8 cellular contexts compared by ENCODE assay signal in genomic region chr19:42279902-42280760, GRCh38. TPM values are rescaled to one million over a fixed set of nuclear protein-coding genes. Genes with fewer than 3 reads are reported as not detected.
DNase-seq lines count a peak whose midpoint lies in the region; ATAC-seq and TF ChIP-seq lines count a peak whose summit lies in the region.

No MANE protein-coding gene starts in this region.

- H3K4me3 Mint-ChIP-seq in chondrocyte (ENCODE audit: unreplicated experiment), result peak overlapping the region; percentile 79

- H3K36me3 Mint-ChIP-seq in chondrocyte (ENCODE audit: low read depth), result peaks cover 5% of the 10 kb centered on the region

- H3K27ac Mint-ChIP-seq in chondrocyte (ENCODE audit: unreplicated experiment), result peak overlapping the region; percentile 94

- peak overlapping the region; percentile 95 for H3K4me3 ChIP-seq in GM12865 (ENCODE audit: low read depth, low read length)

- ATAC-seq in HG02981 (IDR thresholded peaks at IDR 0.05; ENCODE audit: unreplicated experiment) (peak; percentile 39), GM18519 (IDR thresholded peaks at IDR 0.05; ENCODE audit: low FRiP score, unreplicated experiment) (no peak)

- peak; percentile 93 for DNase-seq in GM12865 (ENCODE audit: low read depth)
- DNase-seq in NCI-H2196 treated with DMSO at 0.1 percent for 48 hours (lab: John Stamatoyannopoulos, UW; ENCODE audit: unreplicated experiment), result peak; percentile 82
- DNase-seq in activated CD4-positive, alpha-beta T cell treated with anti-CD3 and anti-CD28 coated beads for 1 hour, result peak; percentile 78
- DNase-seq in chondrocyte (ENCODE audit: low spot score), result peak; percentile 99
- DNase-seq in kidney tubule cell (ENCODE audit: low spot score), result peak; percentile 84
- peak; percentile 63 to 65 for DNase-seq in stimulated activated CD4-positive, alpha-beta T cell treated with anti-CD3 and anti-CD28 coated beads, Interleukin-1b, Interleukin-23, amount 100 ng/mL, for 1 hour (ENCODE audit: low read depth in 2 of 2)

- no peaks in the 10 kb centered on the region for H3K9me3 Mint-ChIP-seq in chondrocyte (ENCODE audit: low read depth)

- peaks cover 48% of the 10 kb centered on the region for H3K4me1 Mint-ChIP-seq in chondrocyte (ENCODE audit: low read depth)

- H3K27me3 Mint-ChIP-seq in chondrocyte (ENCODE audit: low read depth), result no peaks in the 10 kb centered on the region

- peak; percentile 94 for TF ChIP-seq CTCF in GM12865 (IDR thresholded peaks at IDR 0.05; ENCODE audit: insufficient read depth, low read depth, low read length, missing control alignments)
- peak; percentile 99 for TF ChIP-seq CTCF in chondrocyte (IDR thresholded peaks at IDR 0.05)

RNA-seq across cellular contexts. Expression of gene CIC, which starts 11.1 kb away (rescaled TPM):
- total RNA-seq in chondrocyte, result 83.6 to 101 TPM (median 86.3 TPM) in 3 replicates

RNA-seq across cellular contexts. Expression of gene PRR19, which starts 21.8 kb away (rescaled TPM):
- 0.24 to 1.7 TPM (median 0.82 TPM) in 3 replicates for total RNA-seq in chondrocyte

RNA-seq across cellular contexts. Expression of gene PAFAH1B3, which starts 22.3 kb away (rescaled TPM):
- total RNA-seq in chondrocyte, result 15.2 to 32.9 TPM (median 31.1 TPM) in 3 replicates

RNA-seq across cellular contexts. Expression of gene ERF, which starts 25.2 kb away (rescaled TPM):
- 64.5 to 74.6 TPM (median 71.7 TPM) in 3 replicates for total RNA-seq in chondrocyte

RNA-seq across cellular contexts. Expression of gene TMEM145, which starts 33.0 kb away (rescaled TPM):
- 0.32 to 0.36 TPM in 2 of 3 replicates, not detected in the other for total RNA-seq in chondrocyte
